9 cellular contexts compared by ENCODE assay signal in genomic region chr7:25894002-25894901, GRCh38.
DNase-seq lines count a peak whose midpoint lies in the region; FAIRE-seq and TF ChIP-seq lines count a peak whose summit lies in the region.
"Had no signal": no experiment of that assay in that cellular context is flagged by ENCODE, and none has a peak within 500 bp of the region (broad histone marks: within the 10 kb centered on the region; RNA-seq: fewer than 3 reads in every experiment).

No MANE protein-coding gene starts in this region.

- peaks cover 3% of the 10 kb centered on the region for H3K36me3 Mint-ChIP-seq in activated T-helper 1 cell treated with anti-CD3 and anti-CD28 coated beads, Interleukin-12 subunit alpha, Interleukin-12 subunit beta, Interleukin-2, Interleukin-4 antibody, amounts not matched to agents 30 ng/mL and 10 ng/mL and 1 ng/mL, durations not matched to agents 14 hours and 24 hours and 36 hours (ENCODE audit: low read depth)

- WGBS in mesendoderm (ENCODE audit: extremely low coverage, insufficient coverage, low lambda C conversion rate), result no CpG with 5 or more reads among the region's 7 CpGs

- H2AK5ac ChIP-seq in mesendoderm (ENCODE audit: low read length), result no peak overlapping the region

- no peak for FAIRE-seq in D721Med (lab: Jason Lieb, UNC)
- FAIRE-seq: endometrium had no signal

- no peak overlapping the region for H3K4ac ChIP-seq in mesendoderm (ENCODE audit: low read depth, low read length)

- no peak overlapping the region for H4K5ac ChIP-seq in mesendoderm (ENCODE audit: low read length)

- H3K4me1 Mint-ChIP-seq in activated T-helper 1 cell treated with anti-CD3 and anti-CD28 coated beads, Interleukin-12 subunit alpha, Interleukin-12 subunit beta, Interleukin-2, Interleukin-4 antibody, amounts not matched to agents 30 ng/mL and 10 ng/mL and 1 ng/mL, durations not matched to agents 14 hours and 24 hours and 36 hours (ENCODE audit: low read depth), result peaks cover 33% of the 10 kb centered on the region

- no peak overlapping the region for H3K27ac ChIP-seq in mesendoderm (ENCODE audit: low read depth, low read length)

- no peak overlapping the region for H4K8ac ChIP-seq in mesendoderm (ENCODE audit: low read depth, low read length)

- H3K27ac Mint-ChIP-seq in activated T-helper 1 cell treated with anti-CD3 and anti-CD28 coated beads, Interleukin-12 subunit alpha, Interleukin-12 subunit beta, Interleukin-2, Interleukin-4 antibody, amounts not matched to agents 30 ng/mL and 10 ng/mL and 1 ng/mL, durations not matched to agents 14 hours and 24 hours and 36 hours, result peak overlapping the region; percentile 76

- peak; percentile 42 for DNase-seq in stimulated activated CD4-positive, alpha-beta T cell treated with anti-CD3 and anti-CD28 coated beads, Interleukin-1b, Interleukin-23, amount 100 ng/mL, for 48 hours
- DNase-seq in stimulated activated CD4-positive, alpha-beta T cell treated with anti-CD3 and anti-CD28 coated beads, Interleukin-4, amount 100 ng/mL, for 24 hours, result no peak
- DNase-seq in HEK293T (ENCODE audit: extremely low spot score), result no peak
- peak; percentile 70 to 72 for DNase-seq in NCI-H1930 (lab: John Stamatoyannopoulos, UW)
- DNase-seq in activated T-helper 1 cell treated with anti-CD3 and anti-CD28 coated beads, Interleukin-12 subunit alpha, Interleukin-12 subunit beta, Interleukin-2, Interleukin-4 antibody, amounts not matched to agents 30 ng/mL and 10 ng/mL and 1 ng/mL, durations not matched to agents 14 hours and 24 hours and 36 hours (ENCODE audit: low spot score), result peak; percentile 18
- peak; percentile 92 for DNase-seq in mesendoderm
- no peak for DNase-seq in D721Med (ENCODE audit: insufficient read length, low spot score)
- DNase-seq in NK-92 (lab: John Stamatoyannopoulos, UW; ENCODE audit: unreplicated experiment), result no peak

- no peak for TF ChIP-seq CTCF in D721Med (IDR thresholded peaks at IDR 0.05; ENCODE audit: insufficient read depth, missing control alignments)

- H3K23ac ChIP-seq in mesendoderm (ENCODE audit: low read length), result no peak overlapping the region

- peak overlapping the region; percentile 48 for H3K4me3 Mint-ChIP-seq in activated T-helper 1 cell treated with anti-CD3 and anti-CD28 coated beads, Interleukin-12 subunit alpha, Interleukin-12 subunit beta, Interleukin-2, Interleukin-4 antibody, amounts not matched to agents 30 ng/mL and 10 ng/mL and 1 ng/mL, durations not matched to agents 14 hours and 24 hours and 36 hours

- POLR2A ChIA-PET in HEK293T (lab: Yijun Ruan, JAX), result interaction anchor here (0.6 to 1.4 kb wide), 6 partner anchors 13 to 307 kb away, joined by 3 read pairs; partner anchors contain the start of gene CBX3

- peaks cover 2% of the 10 kb centered on the region for H3K4me1 ChIP-seq in mesendoderm (ENCODE audit: control insufficient read depth, low read depth, low read length)

- peaks cover 13% of the 10 kb centered on the region for H3K27me3 Mint-ChIP-seq in activated T-helper 1 cell treated with anti-CD3 and anti-CD28 coated beads, Interleukin-12 subunit alpha, Interleukin-12 subunit beta, Interleukin-2, Interleukin-4 antibody, amounts not matched to agents 30 ng/mL and 10 ng/mL and 1 ng/mL, durations not matched to agents 14 hours and 24 hours and 36 hours (ENCODE audit: insufficient read depth)

- H2BK15ac ChIP-seq in mesendoderm (replicated peaks; ENCODE audit: low read depth), result no peak overlapping the region

- H3K27me3 ChIP-seq in mesendoderm (ENCODE audit: insufficient read depth, low read length, poor library complexity), result no peaks in the 10 kb centered on the region

- intact Hi-C loops in activated T-helper 1 cell treated with anti-CD3 and anti-CD28 coated beads, Interleukin-12 subunit alpha, Interleukin-12 subunit beta, Interleukin-2, Interleukin-4 antibody, amounts not matched to agents 30 ng/mL and 10 ng/mL and 1 ng/mL, durations not matched to agents 14 hours and 24 hours and 36 hours (cut with micrococcal nuclease), result loop anchor here (2.0 to 5.0 kb wide), 3 partner anchors 259 to 401 kb away; partner anchors contain the start of gene NFE2L3

- no peak overlapping the region for H2BK5ac ChIP-seq in mesendoderm (ENCODE audit: low read length)

- peaks cover 6% of the 10 kb centered on the region for H3K9me3 Mint-ChIP-seq in activated T-helper 1 cell treated with anti-CD3 and anti-CD28 coated beads, Interleukin-12 subunit alpha, Interleukin-12 subunit beta, Interleukin-2, Interleukin-4 antibody, amounts not matched to agents 30 ng/mL and 10 ng/mL and 1 ng/mL, durations not matched to agents 14 hours and 24 hours and 36 hours

- H3K4me2 ChIP-seq in mesendoderm (ENCODE audit: low read length), result no peak overlapping the region

- H3K4me3 ChIP-seq in mesendoderm (ENCODE audit: low read length), result no peak overlapping the region

- H2BK120ac ChIP-seq in mesendoderm (ENCODE audit: low read depth, low read length), result no peak overlapping the region

- no peak overlapping the region for H3K56ac ChIP-seq in mesendoderm (ENCODE audit: low read length)

- H3K36me3 ChIP-seq in mesendoderm (ENCODE audit: control insufficient read depth, insufficient read depth, low read length), result no peaks in the 10 kb centered on the region

- H3K9ac ChIP-seq in mesendoderm (ENCODE audit: low read length), result no peak overlapping the region

- H3K18ac ChIP-seq in mesendoderm (ENCODE audit: low read length), result no peak overlapping the region

- no peaks in the 10 kb centered on the region for H3K79me1 ChIP-seq in mesendoderm (ENCODE audit: low read length)

- no peaks in the 10 kb centered on the region for H3K79me2 ChIP-seq in mesendoderm (ENCODE audit: control insufficient read depth, insufficient read depth, low read length)

- CTCF ChIA-PET in HEK293T (lab: Yijun Ruan, JAX), result interaction anchor here (0.6 to 3.5 kb wide), 13 partner anchors 10 to 476 kb away, joined by 3 to 23 read pairs (median 5); no protein-coding TSS in a partner anchor

TF ChIP-seq in HEK293T, 16 proteins besides CTCF, POLR2A, EP300 and RAD21:
- TF ChIP-seq PKNOX1 (IDR thresholded peaks at IDR 0.05) (peak; percentile 89), BHLHE40 (IDR thresholded peaks at IDR 0.05; ENCODE audit: borderline replicate concordance) (no peak)

Comparison
In these comparisons a context has a peak if more than half of its experiments do, and no peak if none do; other contexts are left out.
1. DNase-seq: peak in stimulated activated CD4-positive, alpha-beta T cell treated with anti-CD3 and anti-CD28 coated beads, Interleukin-1b, Interleukin-23, amount 100 ng/mL, for 48 hours (single experiment), NCI-H1930 (2 of 2), activated T-helper 1 cell treated with anti-CD3 and anti-CD28 coated beads, Interleukin-12 subunit alpha, Interleukin-12 subunit beta, Interleukin-2, Interleukin-4 antibody, amounts not matched to agents 30 ng/mL and 10 ng/mL and 1 ng/mL, durations not matched to agents 14 hours and 24 hours and 36 hours (single experiment) and mesendoderm (single experiment); none in stimulated activated CD4-positive, alpha-beta T cell treated with anti-CD3 and anti-CD28 coated beads, Interleukin-4, amount 100 ng/mL, for 24 hours (single experiment), HEK293T (single experiment), D721Med (single experiment) and NK-92 (single experiment).